In the genomic region with DNA sequence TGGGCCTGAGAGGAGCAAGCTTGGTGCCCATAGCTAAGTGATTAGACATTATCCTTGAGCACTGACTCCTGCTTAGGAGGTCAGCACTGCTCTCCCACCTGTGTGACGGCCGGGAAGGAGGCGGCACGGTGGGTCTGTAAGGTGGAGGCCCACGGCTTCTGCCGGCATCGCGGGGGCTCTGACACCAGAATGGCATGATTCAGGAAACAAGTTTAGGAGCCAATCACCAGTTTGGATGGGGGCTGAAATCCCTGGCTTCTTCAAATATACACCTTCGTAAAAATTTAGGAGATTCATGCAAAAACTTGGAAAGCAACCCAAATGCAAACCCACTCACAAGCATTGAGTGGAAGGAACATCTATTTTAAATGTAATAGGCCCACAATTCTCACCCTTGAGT, we compare ENCODE assay signal across 22 cellular contexts.
A peak's percentile ranks its signal among the peaks of the same experiment; 100 is the strongest.
DNase-seq lines count a peak whose midpoint lies in the region; ATAC-seq, FAIRE-seq and TF ChIP-seq lines count a peak whose summit lies in the region.
"Had no signal": no experiment of that assay in that cellular context is flagged by ENCODE, and none has a peak within 500 bp of the region (broad histone marks: within the 10 kb centered on the region; RNA-seq: fewer than 3 reads in every experiment).

No MANE protein-coding gene starts in this region.

- TF ChIP-seq CTCF in left ventricle myocardium inferior (IDR thresholded peaks at IDR 0.05; ENCODE audit: borderline replicate concordance) = no peak
- TF ChIP-seq CTCF in stomach (IDR thresholded peaks at IDR 0.05) = no peak

- WGBS in stomach, 5 donors = 89 to 95% (median 93%) methylated on average over 9 of the region's 9 CpGs

- FAIRE-seq in HTR-8/SVneo (lab: Jason Lieb, UNC) = no peak
- FAIRE-seq: A549, D721Med, G401.6, GM12891, GM19239 had no signal

- intact Hi-C loops in Right ventricle myocardium inferior (cut with DNase I) (no loop called here), left ventricle myocardium inferior (cut with micrococcal nuclease) (no loop called here), head of caudate nucleus (cut with DNase I) (no loop called here), stomach (cut with DNase I; ENCODE audit: low total_unique reads) (no loop called here)

- peak; percentile 47 for DNase-seq in Right ventricle myocardium inferior (ENCODE audit: missing footprints)
- DNase-seq in left ventricle myocardium inferior = no peak
- peak in 35 of 42 donors; percentile 11 to 84 (median 49) for DNase-seq in head of caudate nucleus
- peak; percentile 65 for DNase-seq in putamen (ENCODE audit: low spot score)
- no peak for DNase-seq in HTR-8/SVneo (ENCODE audit: insufficient read length, low spot score)
- no peak for DNase-seq in stimulated activated CD4-positive, alpha-beta T cell treated with anti-CD3 and anti-CD28 coated beads, Interleukin-15, amount 100 ng/mL, for 24 hours
- DNase-seq in stomach = no peak
- DNase-seq: AML-193; Caco-2; Calu3; CD4-positive, alpha-beta T cell; CD8-positive, alpha-beta T cell; DMS79 treated with DMSO at 0.1 percent for 48 hours; GF-D8 had no signal

- no peak overlapping the region for H3K4me3 ChIP-seq in left ventricle myocardium inferior
- no peak overlapping the region for H3K4me3 ChIP-seq in stomach
- H3K4me3 ChIP-seq: A549; BLaER1 treated with 17β-estradiol and CSF1 and Interleukin-3, amounts not matched to agents 10 nM and 100 nM had no signal

- ATAC-seq in Right ventricle myocardium inferior = no peak
- ATAC-seq: A549; CD8-positive, alpha-beta T cell had no signal

- H3K4me1 ChIP-seq in left ventricle myocardium inferior = no peaks in the 10 kb centered on the region
- H3K4me1 ChIP-seq in stomach = no peaks in the 10 kb centered on the region
- H3K4me1 ChIP-seq: A549, Caco-2 had no signal

- no peak for TF ChIP-seq POLR2A in stomach (IDR thresholded peaks at IDR 0.05)

- H3K9me3 ChIP-seq in left ventricle myocardium inferior (replicated peaks) (no peaks in the 10 kb centered on the region), stomach (no peaks in the 10 kb centered on the region)
- H3K9me3 ChIP-seq: BLaER1 treated with 17β-estradiol and CSF1 and Interleukin-3, amounts not matched to agents 10 nM and 100 nM; Caco-2 had no signal

- H3K27ac ChIP-seq in left ventricle myocardium inferior (replicated peaks) (no peak overlapping the region), stomach (no peak overlapping the region)
- H3K27ac ChIP-seq: 22Rv1; A549; BLaER1 treated with 17β-estradiol and CSF1 and Interleukin-3, amounts not matched to agents 10 nM and 100 nM; C4-2B had no signal

- no peak for TF ChIP-seq EP300 in stomach (IDR thresholded peaks at IDR 0.05)

- H3K36me3 ChIP-seq in left ventricle myocardium inferior (no peaks in the 10 kb centered on the region), stomach (no peaks in the 10 kb centered on the region)
- H3K36me3 ChIP-seq: BLaER1 treated with 17β-estradiol and CSF1 and Interleukin-3, amounts not matched to agents 10 nM and 100 nM had no signal

- peaks cover 47% of the 10 kb centered on the region for H3K27me3 ChIP-seq in left ventricle myocardium inferior (ENCODE audit: low read depth)
- peaks cover 0 to 16% (median 0%) of the 10 kb centered on the region in 3 donors for H3K27me3 ChIP-seq in stomach
- H3K27me3 ChIP-seq: BLaER1 treated with 17β-estradiol and CSF1 and Interleukin-3, amounts not matched to agents 10 nM and 100 nM had no signal

Comparison
In these comparisons a context has a peak if more than half of its experiments do, and no peak if none do; other contexts are left out.
1. DNase-seq: peak in Right ventricle myocardium inferior (single experiment), head of caudate nucleus (35 of 42) and putamen (single experiment); none in left ventricle myocardium inferior (single experiment), HTR-8/SVneo (single experiment), stimulated activated CD4-positive, alpha-beta T cell treated with anti-CD3 and anti-CD28 coated beads, Interleukin-15, amount 100 ng/mL, for 24 hours (single experiment) and stomach (single experiment).